ENCODE assay signal across 20 cellular contexts in genomic region chr5:30194595-30194994, GRCh38.
"Had no signal": no experiment of that assay in that cellular context is flagged by ENCODE, and none has a peak within 500 bp of the region (broad histone marks: within the 10 kb centered on the region; RNA-seq: fewer than 3 reads in every experiment).

No MANE protein-coding gene starts in this region.

- H3K4me1 ChIP-seq: body of pancreas, colonic mucosa, esophagus muscularis mucosa, pancreas, sigmoid colon had no signal

- ATAC-seq: activated T-cell treated with anti-CD3 and anti-CD28 coated beads, Interleukin-2, amount 50 U/mL, for 72 hours; body of pancreas; left lobe of liver; stimulated activated naive CD8-positive, alpha-beta T cell treated with anti-CD3 and anti-CD28 coated beads, Interleukin-15, amount 100 ng/mL, for 72 hours had no signal

- H3K9me3 Mint-ChIP-seq: type B pancreatic cell had no signal

- H3K4me3 ChIP-seq: body of pancreas, colonic mucosa, esophagus muscularis mucosa, pancreas, sigmoid colon had no signal

- H3K9me3 ChIP-seq: body of pancreas, colonic mucosa, esophagus muscularis mucosa, pancreas, sigmoid colon had no signal

- H3K27ac ChIP-seq: body of pancreas, colonic mucosa, esophagus muscularis mucosa, pancreas, sigmoid colon had no signal

- H3K27me3 ChIP-seq: body of pancreas, colonic mucosa, esophagus muscularis mucosa, pancreas, sigmoid colon had no signal

- H3K36me3 ChIP-seq: colonic mucosa, esophagus muscularis mucosa, pancreas, sigmoid colon had no signal

- H3K36me3 Mint-ChIP-seq: activated naive CD8-positive, alpha-beta T cell treated with anti-CD3 and anti-CD28 coated beads for 36 hours; naive B cell; type B pancreatic cell had no signal

- H3K4me1 Mint-ChIP-seq: activated CD4-positive, alpha-beta T cell treated with anti-CD3 and anti-CD28 coated beads, Interleukin-2, amount 10 ng/mL, durations not matched to agents 24 days and 14 days; activated naive CD8-positive, alpha-beta T cell treated with anti-CD3 and anti-CD28 coated beads for 36 hours; naive B cell; stimulated activated naive CD8-positive, alpha-beta T cell treated with anti-CD3 and anti-CD28 coated beads, Interleukin-15, amount 100 ng/mL, for 72 hours had no signal

- H3K27ac Mint-ChIP-seq: activated CD4-positive, alpha-beta T cell treated with anti-CD3 and anti-CD28 coated beads, Interleukin-2, amount 10 ng/mL, durations not matched to agents 24 days and 14 days; activated naive CD8-positive, alpha-beta T cell treated with anti-CD3 and anti-CD28 coated beads for 36 hours; activated T-cell treated with anti-CD3 and anti-CD28 coated beads, Interleukin-2, amount 50 U/mL, for 72 hours; naive B cell; stimulated activated naive CD8-positive, alpha-beta T cell treated with anti-CD3 and anti-CD28 coated beads, Interleukin-15, amount 100 ng/mL, for 72 hours; type B pancreatic cell had no signal

- H3K4me3 Mint-ChIP-seq: activated CD4-positive, alpha-beta T cell treated with anti-CD3 and anti-CD28 coated beads, Interleukin-2, amount 10 ng/mL, durations not matched to agents 24 days and 14 days; activated naive CD8-positive, alpha-beta T cell treated with anti-CD3 and anti-CD28 coated beads for 36 hours; activated T-cell treated with anti-CD3 and anti-CD28 coated beads, Interleukin-2, amount 50 U/mL, for 72 hours; naive B cell; stimulated activated naive CD8-positive, alpha-beta T cell treated with anti-CD3 and anti-CD28 coated beads, Interleukin-15, amount 100 ng/mL, for 72 hours; type B pancreatic cell had no signal

- H3K27me3 Mint-ChIP-seq: activated CD4-positive, alpha-beta T cell treated with anti-CD3 and anti-CD28 coated beads, Interleukin-2, amount 10 ng/mL, durations not matched to agents 24 days and 14 days; activated naive CD8-positive, alpha-beta T cell treated with anti-CD3 and anti-CD28 coated beads for 36 hours; naive B cell; stimulated activated naive CD8-positive, alpha-beta T cell treated with anti-CD3 and anti-CD28 coated beads, Interleukin-15, amount 100 ng/mL, for 72 hours; type B pancreatic cell had no signal

- DNase-seq: activated CD4-positive, alpha-beta T cell treated with anti-CD3 and anti-CD28 coated beads, Interleukin-2, amount 10 ng/mL, durations not matched to agents 24 days and 14 days; activated CD4-positive, CD25-positive, alpha-beta regulatory T cell; activated CD8-positive, alpha-beta memory T cell treated with anti-CD3 and anti-CD28 coated beads, Interleukin-2, amount 50 U/mL, for 48 hours; activated gamma-delta T cell treated with Interleukin-2 at 50 U/mL for 16 hours; activated naive CD8-positive, alpha-beta T cell treated with anti-CD3 and anti-CD28 coated beads for 36 hours; activated T-cell treated with anti-CD3 and anti-CD28 coated beads, Interleukin-2, amount 50 U/mL, for 72 hours; amygdala; body of pancreas; caudate nucleus; colonic mucosa; effector CD4-positive, alpha-beta T cell; mammary epithelial cell; naive B cell; pancreas; sigmoid colon; stimulated activated CD4-positive, alpha-beta T cell treated with anti-CD3 and anti-CD28 coated beads, Interleukin-1b, Interleukin-23, amount 100 ng/mL, for 48 hours; stimulated activated naive CD8-positive, alpha-beta T cell treated with anti-CD3 and anti-CD28 coated beads, Interleukin-15, amount 100 ng/mL, for 72 hours had no signal
